16 cellular contexts compared by ENCODE assay signal in the genomic region with DNA sequence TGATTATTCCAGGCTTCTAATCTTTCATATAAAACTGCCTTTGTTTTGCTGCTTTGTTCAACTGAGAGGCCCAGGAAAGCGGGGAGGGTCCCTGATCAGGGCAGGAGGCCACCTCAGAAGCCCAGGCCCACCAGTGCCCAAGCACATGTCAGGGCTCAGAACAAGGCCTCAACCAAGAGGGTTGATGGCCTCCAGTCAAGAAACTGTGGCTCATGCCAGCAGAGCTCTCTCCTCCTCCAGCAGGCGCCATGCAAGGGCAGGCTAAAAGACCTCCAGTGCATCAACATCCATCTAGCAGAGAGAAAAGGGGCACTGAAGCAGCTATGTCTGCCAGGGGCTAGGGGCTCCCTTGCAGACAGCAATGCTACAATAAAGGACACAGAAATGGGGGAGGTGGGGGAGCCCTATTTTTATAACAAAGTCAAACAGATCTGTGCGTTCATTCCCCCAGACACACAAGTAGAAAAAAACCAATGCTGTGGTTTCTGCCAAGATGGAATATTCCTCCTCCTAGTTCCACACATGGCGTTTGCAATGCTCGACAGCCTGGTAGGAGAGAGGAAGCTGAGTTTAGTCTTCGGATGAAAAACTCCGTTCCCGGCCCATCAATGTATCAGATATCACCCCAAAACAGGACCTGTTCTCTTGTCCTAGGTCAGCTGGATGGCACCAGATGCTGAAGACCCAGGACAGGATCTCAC. TPM values are rescaled to one million over a fixed set of nuclear protein-coding genes. Genes with fewer than 3 reads are reported as not detected.
A peak's percentile ranks its signal among the peaks of the same experiment; 100 is the strongest.
DNase-seq lines count a peak whose midpoint lies in the region; ATAC-seq and TF ChIP-seq lines count a peak whose summit lies in the region.
"Had no signal": no experiment of that assay in that cellular context is flagged by ENCODE, and none has a peak within 500 bp of the region (broad histone marks: within the 10 kb centered on the region; RNA-seq: fewer than 3 reads in every experiment).

No MANE protein-coding gene starts in this region.

- peak in 1 of 3 donors; percentile 60 for DNase-seq in right cardiac atrium
- DNase-seq in Right ventricle myocardium superior = no peak
- DNase-seq in caudate nucleus (lab: John Stamatoyannopoulos, UW) = peak in 7 of 61 donors; percentile 11 to 32 (median 24)
- DNase-seq in neural progenitor cell (ENCODE audit: low spot score) = peak; percentile 23
- DNase-seq in upper lobe of left lung = no peak
- no peak for DNase-seq in activated naive CD4-positive, alpha-beta T cell treated with anti-CD3 and anti-CD28 coated beads, Interleukin-2, amount 10 ng/mL, durations not matched to agents 7 days and 5 days
- DNase-seq in DMS79 (lab: John Stamatoyannopoulos, UW) = no peak
- DNase-seq in transverse colon = no peak
- DNase-seq: activated CD4-positive, alpha-beta T cell treated with anti-CD3 and anti-CD28 coated beads, Interleukin-2, amount 10 ng/mL, durations not matched to agents 7 days and 5 days; activated T-cell treated with anti-CD3 and anti-CD28 coated beads, Interleukin-2, amount 50 U/mL, for 1 hour; NCI-H1436; NCI-H2171; NCI-H774; stimulated activated naive CD4-positive, alpha-beta T cell had no signal

- no peaks in the 10 kb centered on the region for H3F3A ChIP-seq in neural progenitor cell (ENCODE audit: low read depth)

- peaks cover 7% of the 10 kb centered on the region for H3K27me3 Mint-ChIP-seq in neural progenitor cell (ENCODE audit: insufficient read depth, low read depth)
- H3K27me3 Mint-ChIP-seq in activated naive CD4-positive, alpha-beta T cell treated with anti-CD3 and anti-CD28 coated beads, Interleukin-2, amount 10 ng/mL, durations not matched to agents 7 days and 5 days = no peaks in the 10 kb centered on the region
- H3K27me3 Mint-ChIP-seq: activated CD4-positive, alpha-beta T cell treated with anti-CD3 and anti-CD28 coated beads, Interleukin-2, amount 10 ng/mL, durations not matched to agents 7 days and 5 days had no signal

- H3K4me1 ChIP-seq in right cardiac atrium (ENCODE audit: control insufficient read depth, insufficient read depth, low read length) (peaks cover 2% of the 10 kb centered on the region), neural progenitor cell (no peaks in the 10 kb centered on the region), upper lobe of left lung (peaks cover 0 to 6% (median 3%) of the 10 kb centered on the region in 4 donors), transverse colon (no peaks in the 10 kb centered on the region)

- H3K36me3 ChIP-seq in neural progenitor cell (no peaks in the 10 kb centered on the region), upper lobe of left lung (peaks cover 45 to 74% (median 68%) of the 10 kb centered on the region in 4 donors), transverse colon (peaks cover 0 to 52% (median 28%) of the 10 kb centered on the region in 4 donors)

- no peak overlapping the region for H3K4me3 ChIP-seq in right cardiac atrium (ENCODE audit: low read length)
- H3K4me3 ChIP-seq in neural progenitor cell = no peak overlapping the region
- no peak overlapping the region for H3K4me3 ChIP-seq in upper lobe of left lung
- H3K4me3 ChIP-seq in transverse colon = no peak overlapping the region

- peaks cover 9% of the 10 kb centered on the region for H4K20me1 ChIP-seq in neural progenitor cell (ENCODE audit: low read depth)

- ATAC-seq in right cardiac atrium (peak in 1 of 2 donors; percentile 9), Right ventricle myocardium superior (ENCODE audit: poor library complexity) (no peak), upper lobe of left lung (ENCODE audit: low FRiP score in 2 of 2) (no peak)
- ATAC-seq: activated naive CD4-positive, alpha-beta T cell treated with anti-CD3 and anti-CD28 coated beads, Interleukin-2, amount 50 U/mL, for 72 hours had no signal

- CTCF ChIA-PET in activated naive CD4-positive, alpha-beta T cell treated with anti-CD3 and anti-CD28 coated beads, Interleukin-2, amount 10 ng/mL, durations not matched to agents 7 days and 5 days (lab: Charles Lee) = no interaction called here

- H3K4me2 ChIP-seq in neural progenitor cell = no peak overlapping the region

- TF ChIP-seq EP300 in upper lobe of left lung (IDR thresholded peaks at IDR 0.05) = no peak
- no peak for TF ChIP-seq EP300 in transverse colon (IDR thresholded peaks at IDR 0.05; ENCODE audit: low read depth)

- TF ChIP-seq CTCF in neural progenitor cell (IDR thresholded peaks at IDR 0.05) = no peak
- no peak for TF ChIP-seq CTCF in upper lobe of left lung (IDR thresholded peaks at IDR 0.05)
- no peak for TF ChIP-seq CTCF in transverse colon (IDR thresholded peaks at IDR 0.05)

- H3K27ac ChIP-seq in right cardiac atrium (ENCODE audit: low read length) (peak overlapping the region; percentile 53), caudate nucleus (ENCODE audit: low read depth, low read length) (peak overlapping the region; percentile 38), neural progenitor cell (no peak overlapping the region), upper lobe of left lung (peak overlapping the region in 3 of 4 donors; percentile 37 to 77 (median 46)), transverse colon (peak overlapping the region in 1 of 4 donors; percentile 21)
- H3K27ac ChIP-seq: parathyroid adenoma had no signal

- TF ChIP-seq POLR2A in upper lobe of left lung (IDR thresholded peaks at IDR 0.05) (no peak), transverse colon (IDR thresholded peaks at IDR 0.05) (no peak)

- H3K36me3 Mint-ChIP-seq in neural progenitor cell = peaks cover 43% of the 10 kb centered on the region
- peaks cover 44% of the 10 kb centered on the region for H3K36me3 Mint-ChIP-seq in activated naive CD4-positive, alpha-beta T cell treated with anti-CD3 and anti-CD28 coated beads, Interleukin-2, amount 10 ng/mL, durations not matched to agents 7 days and 5 days

- H3K9me3 ChIP-seq in right cardiac atrium (ENCODE audit: control insufficient read depth, low read length) (no peaks in the 10 kb centered on the region), neural progenitor cell (ENCODE audit: low read depth) (no peaks in the 10 kb centered on the region), upper lobe of left lung (no peaks in the 10 kb centered on the region), transverse colon (no peaks in the 10 kb centered on the region)

- no peaks in the 10 kb centered on the region for H3K27me3 ChIP-seq in right cardiac atrium (ENCODE audit: control insufficient read depth, insufficient read depth)
- no peaks in the 10 kb centered on the region for H3K27me3 ChIP-seq in neural progenitor cell
- no peaks in the 10 kb centered on the region for H3K27me3 ChIP-seq in upper lobe of left lung
- H3K27me3 ChIP-seq in transverse colon = no peaks in the 10 kb centered on the region

- no peaks in the 10 kb centered on the region for H3K9me3 Mint-ChIP-seq in neural progenitor cell
- no peaks in the 10 kb centered on the region for H3K9me3 Mint-ChIP-seq in activated naive CD4-positive, alpha-beta T cell treated with anti-CD3 and anti-CD28 coated beads, Interleukin-2, amount 10 ng/mL, durations not matched to agents 7 days and 5 days
- H3K9me3 Mint-ChIP-seq: activated CD4-positive, alpha-beta T cell treated with anti-CD3 and anti-CD28 coated beads, Interleukin-2, amount 10 ng/mL, durations not matched to agents 7 days and 5 days; activated naive CD4-positive, alpha-beta T cell treated with anti-CD3 and anti-CD28 coated beads, Interleukin-2, amount 50 U/mL, for 72 hours had no signal

- 58% methylated on average over 8 of the region's 8 CpGs for WGBS in right cardiac atrium
- WGBS in upper lobe of left lung, 2 donors = 81 to 84% methylated on average over 7 to 8 of the region's 8 CpGs
- WGBS in transverse colon (ENCODE audit: low coverage in 1 of 2), 2 donors = 80 to 85% methylated on average over 6 to 8 of the region's 8 CpGs

- in situ Hi-C loops in transverse colon (cut with MboI; ENCODE audit: low pct_ligation_motif_present in 1 of 4, low pct_unique_long_range_greater_than_20kb in 1 of 4, low sequenced_read_pairs in 3 of 4) = loop anchor here (10.0 to 25.0 kb wide), 5 partner anchors 105 to 505 kb away; partner anchors contain the start of genes CDH23 (in 3 of the 4), SLC29A3 (in 2 of the 4) and C10orf105 (in 1 of the 4)

- H3K27ac Mint-ChIP-seq in neural progenitor cell = no peak overlapping the region
- H3K27ac Mint-ChIP-seq in activated naive CD4-positive, alpha-beta T cell treated with anti-CD3 and anti-CD28 coated beads, Interleukin-2, amount 10 ng/mL, durations not matched to agents 7 days and 5 days = no peak overlapping the region
- H3K27ac Mint-ChIP-seq: activated CD4-positive, alpha-beta T cell treated with anti-CD3 and anti-CD28 coated beads, Interleukin-2, amount 10 ng/mL, durations not matched to agents 7 days and 5 days had no signal

- peaks cover 3% of the 10 kb centered on the region for H3K4me1 Mint-ChIP-seq in neural progenitor cell
- H3K4me1 Mint-ChIP-seq in activated naive CD4-positive, alpha-beta T cell treated with anti-CD3 and anti-CD28 coated beads, Interleukin-2, amount 10 ng/mL, durations not matched to agents 7 days and 5 days = peaks cover 6% of the 10 kb centered on the region

- H2AFZ ChIP-seq in neural progenitor cell (replicated peaks) = no peak overlapping the region
- H2AFZ ChIP-seq: parathyroid adenoma had no signal

- no peak overlapping the region for H3K4me3 Mint-ChIP-seq in neural progenitor cell
- no peak overlapping the region for H3K4me3 Mint-ChIP-seq in activated naive CD4-positive, alpha-beta T cell treated with anti-CD3 and anti-CD28 coated beads, Interleukin-2, amount 10 ng/mL, durations not matched to agents 7 days and 5 days
- H3K4me3 Mint-ChIP-seq: activated CD4-positive, alpha-beta T cell treated with anti-CD3 and anti-CD28 coated beads, Interleukin-2, amount 10 ng/mL, durations not matched to agents 7 days and 5 days had no signal

- intact Hi-C loops in right cardiac atrium (cut with DNase I) = loop anchor here in 2 of 4 donors (10.0 kb wide), 3 partner anchors 422 to 502 kb away; partner anchors contain the start of genes CDH23 (in 1 of the 2) and SLC29A3 (in 1 of the 2)
- intact Hi-C loops in Right ventricle myocardium superior (cut with DNase I) = no loop called here
- intact Hi-C loops in transverse colon (cut with DNase I; ENCODE audit: low total_unique reads) = loop anchor here (10.0 kb wide), 2 partner anchors 432 to 502 kb away; partner anchors contain the start of gene SLC29A3

- no peak overlapping the region for H3K9ac ChIP-seq in neural progenitor cell
- H3K9ac ChIP-seq: parathyroid adenoma had no signal

- H3K79me2 ChIP-seq in neural progenitor cell (ENCODE audit: low read depth) = no peaks in the 10 kb centered on the region

RNA-seq across cellular contexts. Expression of gene PSAP, which starts 34.0 kb away (rescaled TPM):
- 1,000 to 10,000 TPM; 1,345 to 1,678 (median 1,522) TPM for total RNA-seq in right cardiac atrium
- 897 TPM for polyA plus RNA-seq in right cardiac atrium
- total RNA-seq in Right ventricle myocardium superior = 1,816 TPM
- 358 and 493 TPM in 2 replicates for total RNA-seq in neural progenitor cell (ENCODE audit: low replicate concordance)
- total RNA-seq in upper lobe of left lung = 1,000 to 10,000 TPM in 3 of 6 donors, 100 to 1,000 TPM in 3; 776 to 2,056 (median 1,236) TPM
- 100 to 1,000 TPM; 383 to 667 (median 478) TPM for total RNA-seq in transverse colon

RNA-seq across cellular contexts. Expression of gene VSIR, which starts 43.8 kb away (rescaled TPM):
- 10 to 100 TPM; 29.3 to 55.1 (median 34.4) TPM for total RNA-seq in right cardiac atrium
- 36.8 TPM for polyA plus RNA-seq in right cardiac atrium
- total RNA-seq in Right ventricle myocardium superior = 116 TPM
- 0.46 TPM in 1 of 2 replicates, not detected in the other for total RNA-seq in neural progenitor cell (ENCODE audit: low replicate concordance)
- total RNA-seq in upper lobe of left lung = 100 to 1,000 TPM in 2 of 6 donors, 10 to 100 TPM in 4; 51.7 to 167 (median 92.5) TPM
- total RNA-seq in transverse colon = 10 to 100 TPM; 54.3 to 77.0 (median 61.6) TPM

Comparison
In these comparisons a context has a peak if more than half of its experiments do, and no peak if none do; other contexts are left out.
1. RNA of gene VSIR, which starts 43.8 kb away (total RNA-seq): 116 TPM in Right ventricle myocardium superior (single experiment), 51.7 to 167 TPM in upper lobe of left lung, 54.3 to 77.0 TPM in transverse colon and 29.3 to 55.1 TPM in right cardiac atrium; 0.46 TPM in neural progenitor cell; every median in the first group is over 10 times any median in the second.